ENCODE assay signal across 32 cellular contexts in the genomic region with DNA sequence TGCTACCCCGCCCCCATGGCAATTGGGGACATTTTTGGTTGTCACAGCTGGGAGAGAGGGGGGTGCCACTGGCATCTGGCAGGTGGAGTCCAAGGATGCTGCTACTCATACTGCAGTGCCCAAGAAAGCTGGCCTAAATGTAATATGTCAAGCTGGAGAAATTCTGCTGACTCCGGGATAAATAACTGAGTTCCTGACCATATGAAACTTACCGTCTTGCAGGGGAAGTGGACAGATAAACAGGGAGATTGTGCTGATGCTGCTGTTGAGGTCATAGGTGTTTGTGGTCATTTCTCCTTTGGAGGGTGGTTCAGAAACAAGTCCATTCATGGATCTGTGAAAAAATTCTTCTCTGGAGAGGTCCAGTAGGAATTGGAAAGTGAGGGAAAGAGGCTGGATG.
"Had no signal": no experiment of that assay in that cellular context is flagged by ENCODE, and none has a peak within 500 bp of the region (broad histone marks: within the 10 kb centered on the region; RNA-seq: fewer than 3 reads in every experiment).

No MANE protein-coding gene starts in this region.

- H3K4me3 Mint-ChIP-seq: naive thymus-derived CD8-positive, alpha-beta T cell; natural killer cell treated with Interleukin-12 subunit alpha and Interleukin-12 subunit beta and Interleukin-15 and Interleukin-18, amount 100 ng/mL, for 72 hours; nephron progenitor cell; neural crest cell; stimulated activated memory B cell treated with anti-CD40 and anti-IgM and Interleukin-4, amounts not matched to agents 10 μg/mL and 1 μg/mL and 100 μg/mL, for 72 hours; stimulated activated naive CD8-positive, alpha-beta T cell treated with anti-CD3 and anti-CD28 coated beads, Interleukin-15, amount 100 ng/mL, for 72 hours; type B pancreatic cell had no signal

- H3K27ac Mint-ChIP-seq: naive thymus-derived CD8-positive, alpha-beta T cell; natural killer cell treated with Interleukin-12 subunit alpha and Interleukin-12 subunit beta and Interleukin-15 and Interleukin-18, amount 100 ng/mL, for 72 hours; nephron progenitor cell; progenitor cell of endocrine pancreas; stimulated activated memory B cell treated with anti-CD40 and anti-IgM and Interleukin-4, amounts not matched to agents 10 μg/mL and 1 μg/mL and 100 μg/mL, for 72 hours; stimulated activated naive CD8-positive, alpha-beta T cell treated with anti-CD3 and anti-CD28 coated beads, Interleukin-15, amount 100 ng/mL, for 72 hours; type B pancreatic cell had no signal

- ATAC-seq: naive thymus-derived CD8-positive, alpha-beta T cell; natural killer cell treated with Interleukin-12 subunit alpha and Interleukin-12 subunit beta and Interleukin-15 and Interleukin-18, amount 100 ng/mL, for 72 hours; psoas muscle; right cardiac atrium; sciatic nerve; stimulated activated memory B cell treated with anti-CD40 and anti-IgM and Interleukin-4, amounts not matched to agents 10 μg/mL and 1 μg/mL and 100 μg/mL, for 72 hours; stimulated activated naive CD8-positive, alpha-beta T cell treated with anti-CD3 and anti-CD28 coated beads, Interleukin-15, amount 100 ng/mL, for 72 hours; stimulated activated naive CD8-positive, alpha-beta T cell treated with anti-CD3 and anti-CD28 coated beads, Interleukin-15, Interleukin-2, amounts not matched to agents 100 U/mL and 50 U/mL, for 24 hours; upper lobe of right lung had no signal

- H3K9me3 Mint-ChIP-seq: naive thymus-derived CD8-positive, alpha-beta T cell; natural killer cell treated with Interleukin-12 subunit alpha and Interleukin-12 subunit beta and Interleukin-15 and Interleukin-18, amount 100 ng/mL, for 72 hours; nephron progenitor cell; neural crest cell; stimulated activated memory B cell treated with anti-CD40 and anti-IgM and Interleukin-4, amounts not matched to agents 10 μg/mL and 1 μg/mL and 100 μg/mL, for 72 hours; stimulated activated naive CD8-positive, alpha-beta T cell treated with anti-CD3 and anti-CD28 coated beads, Interleukin-15, amount 100 ng/mL, for 72 hours; type B pancreatic cell had no signal

- H3K9me3 ChIP-seq: ovary, psoas muscle, spleen, suprapubic skin, testis, tibial artery, transverse colon, upper lobe of right lung, uterus had no signal

- H3K79me2 ChIP-seq: parathyroid adenoma had no signal

- H3K4me1 ChIP-seq: parathyroid adenoma, psoas muscle, suprapubic skin, testis, tibial artery, transverse colon, uterus had no signal

- H3K36me3 ChIP-seq: ovary, spleen, suprapubic skin, tibial artery, transverse colon, upper lobe of right lung, uterus had no signal

- H3K4me3 ChIP-seq: ovary, psoas muscle, skin epidermis, smooth muscle cell, spleen, suprapubic skin, testis, tibial artery, transverse colon, upper lobe of right lung, uterus had no signal

- H3K27ac ChIP-seq: ovary, parathyroid adenoma, psoas muscle, skin epidermis, spleen, suprapubic skin, testis, tibial artery, transverse colon, upper lobe of right lung, uterus had no signal

- H3K4me1 Mint-ChIP-seq: naive thymus-derived CD8-positive, alpha-beta T cell; stimulated activated memory B cell treated with anti-CD40 and anti-IgM and Interleukin-4, amounts not matched to agents 10 μg/mL and 1 μg/mL and 100 μg/mL, for 72 hours; stimulated activated naive CD8-positive, alpha-beta T cell treated with anti-CD3 and anti-CD28 coated beads, Interleukin-15, amount 100 ng/mL, for 72 hours had no signal

- H2AFZ ChIP-seq: parathyroid adenoma had no signal

- DNase-seq: naive thymus-derived CD8-positive, alpha-beta T cell; nephron progenitor cell; occipital lobe; ovary; posterior cingulate gyrus; psoas muscle; right cardiac atrium; spleen; stimulated activated CD4-positive, alpha-beta T cell treated with anti-CD3 and anti-CD28 coated beads, Interleukin-12 subunit alpha, Interleukin-12 subunit beta, amount 100 ng/mL, for 4 hours; stimulated activated CD4-positive, alpha-beta T cell treated with anti-CD3 and anti-CD28 coated beads, Interleukin-1b, Interleukin-23, amount 100 ng/mL, for 48 hours; stimulated activated CD4-positive, alpha-beta T cell treated with anti-CD3 and anti-CD28 coated beads, Interleukin-4, amount 100 ng/mL, for 1 hour; stimulated activated CD4-positive, alpha-beta T cell treated with anti-CD3 and anti-CD28 coated beads, Interleukin-4, amount 100 ng/mL, for 4 hours; stimulated activated CD8-positive, alpha-beta memory T cell treated with anti-CD3 and anti-CD28 coated beads, Interleukin-4, amount 100 ng/mL, for 48 hours; stimulated activated naive CD4-positive, alpha-beta T cell; stimulated activated naive CD8-positive, alpha-beta T cell treated with anti-CD3 and anti-CD28 coated beads, Interleukin-15, amount 100 ng/mL, for 72 hours; stimulated activated naive CD8-positive, alpha-beta T cell treated with anti-CD3 and anti-CD28 coated beads, Interleukin-15, Interleukin-2, amounts not matched to agents 100 U/mL and 50 U/mL, for 24 hours; substantia nigra; testis; tibial artery; transverse colon; upper lobe of right lung; uterus had no signal

- H3K27me3 Mint-ChIP-seq: stimulated activated naive CD8-positive, alpha-beta T cell treated with anti-CD3 and anti-CD28 coated beads, Interleukin-15, amount 100 ng/mL, for 72 hours; type B pancreatic cell had no signal

- H3K4me2 ChIP-seq: smooth muscle cell had no signal

- H3K27me3 ChIP-seq: ovary, suprapubic skin, testis, transverse colon, upper lobe of right lung, uterus had no signal

- H3K36me3 Mint-ChIP-seq: naive thymus-derived CD8-positive, alpha-beta T cell; natural killer cell treated with Interleukin-12 subunit alpha and Interleukin-12 subunit beta and Interleukin-15 and Interleukin-18, amount 100 ng/mL, for 72 hours; stimulated activated memory B cell treated with anti-CD40 and anti-IgM and Interleukin-4, amounts not matched to agents 10 μg/mL and 1 μg/mL and 100 μg/mL, for 72 hours had no signal

- H3K9ac ChIP-seq: parathyroid adenoma had no signal
